ENCODE assay signal across 7 cellular contexts in the genomic region with DNA sequence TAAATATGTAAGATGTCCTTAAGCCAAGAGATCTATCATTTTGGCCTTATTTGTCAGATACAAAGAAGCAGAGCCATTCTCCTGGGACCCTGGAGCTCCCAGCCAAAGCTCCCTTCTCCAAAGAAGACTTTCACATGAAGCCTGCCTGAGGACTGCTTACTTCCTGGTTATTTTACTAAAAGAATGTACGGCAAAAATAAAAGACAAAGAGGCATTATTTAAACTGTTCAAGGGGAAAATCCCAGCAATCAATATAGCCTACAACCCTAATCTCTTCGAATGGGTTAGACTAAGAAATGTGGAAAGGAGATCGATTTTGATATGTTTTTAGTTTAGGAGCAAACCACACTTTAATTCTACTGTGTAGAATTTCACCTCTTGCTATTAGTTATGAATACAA.
"Had no signal": no experiment of that assay in that cellular context is flagged by ENCODE, and none has a peak within 500 bp of the region (broad histone marks: within the 10 kb centered on the region; RNA-seq: fewer than 3 reads in every experiment).

No MANE protein-coding gene starts in this region.

- H3K9ac ChIP-seq: GM23248 had no signal

- H3K4me3 Mint-ChIP-seq: HFFc6, IgD-negative memory B cell had no signal

- H3K27ac Mint-ChIP-seq: HFFc6, IgD-negative memory B cell had no signal

- H3K4me1 Mint-ChIP-seq: IgD-negative memory B cell had no signal

- H3K36me3 Mint-ChIP-seq: IgD-negative memory B cell had no signal

- H3K9me3 Mint-ChIP-seq: HFFc6 had no signal

- H3K27ac ChIP-seq: GM23248, HL-60 had no signal

- H2AFZ ChIP-seq: GM23248 had no signal

- H3K4me3 ChIP-seq: GM23248, HAP-1 had no signal

- H3K36me3 ChIP-seq: HAP-1 had no signal

- H3K4me1 ChIP-seq: HAP-1 had no signal

- DNase-seq: GM23248, GOT3, H7, HFFc6 had no signal

- H3K9me3 ChIP-seq: HAP-1 had no signal
